ENCODE assay signal across 8 cellular contexts in genomic region chr3:111594205-111594604, GRCh38. TPM values are rescaled to one million over a fixed set of nuclear protein-coding genes. Genes with fewer than 3 reads are reported as not detected.
DNase-seq lines count a peak whose midpoint lies in the region; ATAC-seq, FAIRE-seq and TF ChIP-seq lines count a peak whose summit lies in the region.

No MANE protein-coding gene starts in this region.

- no peak for TF ChIP-seq POLR2A in GM12891 (IDR thresholded peaks at IDR 0.05; ENCODE audit: low read depth, low read length)

- dilution Hi-C loops in keratinocyte (cut with MboI; ENCODE audit: extremely low pct_ligation_motif_present, low sequenced_read_pairs) = loop anchor here (25.0 kb wide), 1 partner anchor 93 kb away; no protein-coding TSS in a partner anchor

- H3K4me1 ChIP-seq in OCI-LY3 (ENCODE audit: low read length) (peaks cover 20% of the 10 kb centered on the region), keratinocyte (ENCODE audit: control insufficient read depth, extremely low read depth, insufficient read depth, low read length) (peaks cover 26% of the 10 kb centered on the region)

- no peak overlapping the region for H3K9ac ChIP-seq in OCI-LY3 (ENCODE audit: low read length)
- H3K9ac ChIP-seq in keratinocyte (ENCODE audit: control insufficient read depth, extremely low read depth, insufficient read depth, low read length) = peak overlapping the region; percentile 92

- TF ChIP-seq CTCF in OCI-LY3 (IDR thresholded peaks at IDR 0.05; ENCODE audit: low read depth, low read length) (no peak), keratinocyte (optimal IDR thresholded peaks at IDR 0.05 in 1 of 3, IDR thresholded peaks at IDR 0.05 in 1 of 3, conservative IDR thresholded peaks at IDR 0.05 in 1 of 3; ENCODE audit: extremely low read depth in 1 of 3, insufficient read depth in 2 of 3, low read length in 3 of 3) (no peak)

- H2AFZ ChIP-seq in OCI-LY3 (ENCODE audit: low read depth, low read length) = no peak overlapping the region
- H2AFZ ChIP-seq in keratinocyte (ENCODE audit: control insufficient read depth, low read length) = no peak overlapping the region

- H3K4me3 ChIP-seq in OCI-LY3 (ENCODE audit: low read length) (no peak overlapping the region), keratinocyte (ENCODE audit: control insufficient read depth in 2 of 3, extremely low read depth in 1 of 3, insufficient read depth in 2 of 3, low read depth in 1 of 3, low read length in 3 of 3) (peak overlapping the region; percentile 59 to 96 (median 89))

- FAIRE-seq in GM12891 (lab: Jason Lieb, UNC) (peak; percentile 38), keratinocyte (lab: Jason Lieb, UNC) (peak; percentile 86)

- H3K9me1 ChIP-seq in keratinocyte (ENCODE audit: control insufficient read depth, extremely low read depth, insufficient read depth, low read length) = no peaks in the 10 kb centered on the region

- H3K9me3 ChIP-seq in OCI-LY3 (ENCODE audit: insufficient read depth, low read length) (no peaks in the 10 kb centered on the region), keratinocyte (ENCODE audit: control insufficient read depth, low read depth, low read length) (no peaks in the 10 kb centered on the region)

- no peaks in the 10 kb centered on the region for H3K79me2 ChIP-seq in OCI-LY3 (ENCODE audit: low read length)
- peaks cover 42% of the 10 kb centered on the region for H3K79me2 ChIP-seq in keratinocyte (ENCODE audit: control insufficient read depth, insufficient read depth, low read length)

- H3K27me3 ChIP-seq in OCI-LY3 (ENCODE audit: low read depth, low read length) (no peaks in the 10 kb centered on the region), keratinocyte (ENCODE audit: control insufficient read depth, extremely low read depth, insufficient read depth, low read length) (no peaks in the 10 kb centered on the region)

- H3K36me3 ChIP-seq in OCI-LY3 (replicated peaks; ENCODE audit: low read depth, low read length) = no peaks in the 10 kb centered on the region
- H3K36me3 ChIP-seq in keratinocyte (ENCODE audit: control insufficient read depth in 2 of 2, extremely low read depth in 1 of 2, insufficient read depth in 2 of 2, low read length in 2 of 2) = peaks cover 3 to 19% of the 10 kb centered on the region in 2 experiments

- peak; percentile 58 for ATAC-seq in GM21786 (IDR thresholded peaks at IDR 0.05; ENCODE audit: unreplicated experiment)

- H3K27ac ChIP-seq in OCI-LY3 (ENCODE audit: low read length) (no peak overlapping the region; the same call in 1 of the 2 replicates), keratinocyte (ENCODE audit: control insufficient read depth, insufficient read depth, low read length) (peak overlapping the region; percentile 94)

- DNase-seq in GM12891 (ENCODE audit: insufficient read length, low spot score) (no peak), keratinocyte (ENCODE audit: low read depth, low spot score) (no peak), NCI-H2081 (lab: John Stamatoyannopoulos, UW) (no peak), globus pallidus (ENCODE audit: low spot score) (no peak), NCI-H345 (lab: John Stamatoyannopoulos, UW) (no peak)
- DNase-seq in activated CD4-positive, alpha-beta T cell treated with anti-CD3 and anti-CD28 coated beads for 4 hours = no peak

- H4K20me1 ChIP-seq in OCI-LY3 (ENCODE audit: insufficient read depth, low read length) (no peaks in the 10 kb centered on the region), keratinocyte (ENCODE audit: control insufficient read depth, extremely low read depth, insufficient read depth, low read length) (no peaks in the 10 kb centered on the region)

- H3K4me2 ChIP-seq in OCI-LY3 (ENCODE audit: low read length) (peak overlapping the region; percentile 79; the same call in 1 of the 2 replicates), keratinocyte (ENCODE audit: control insufficient read depth, extremely low read depth, insufficient read depth, low read depth, low read length) (peak overlapping the region; percentile 83)

TF ChIP-seq in GM12891, 5 proteins besides CTCF, POLR2A, EP300 and RAD21:
- no peak for TF ChIP-seq POLR2AphosphoS5 (IDR thresholded peaks at IDR 0.05; ENCODE audit: low read depth, low read length)
- TF ChIP-seq TAF1 (IDR thresholded peaks at IDR 0.05; ENCODE audit: low read depth, low read length) = no peak
- no peak for TF ChIP-seq PAX5 (IDR thresholded peaks at IDR 0.05; ENCODE audit: insufficient read depth, low read length, severe bottlenecking)
- no peak for TF ChIP-seq SPI1 (IDR thresholded peaks at IDR 0.05; ENCODE audit: low read depth, low read length)
- no peak for TF ChIP-seq POU2F2 (IDR thresholded peaks at IDR 0.05; ENCODE audit: low read depth, low read length)

RNA-seq across cellular contexts. Expression of gene ZBED2, which starts 0.9 kb away (rescaled TPM):
- polyA plus RNA-seq in GM12891 (2012; ENCODE audit: low read depth, missing spikeins) = 0.77 TPM
- polyA plus RNA-seq in keratinocyte = 81.8 to 124 TPM (median 120 TPM) in 3 replicates
- 15.2 TPM for polyA plus RNA-seq in keratinocyte (2011; ENCODE audit: low read depth)
- polyA plus RNA-seq in keratinocyte (2011; cell fraction: cytosol; rRNA removed) = 92.8 and 126 TPM in 2 replicates
- 110 and 127 TPM in 2 replicates for polyA plus RNA-seq in keratinocyte (2011; cell fraction: nucleus; rRNA removed)
- 34.1 and 119 TPM in 2 replicates for polyA plus RNA-seq in keratinocyte (2012; ENCODE audit: low replicate concordance)
- 42.4 to 73.9 TPM (median 48.8 TPM) in 3 replicates for polyA minus RNA-seq in keratinocyte
- 60.4 TPM for polyA minus RNA-seq in keratinocyte (2011; cell fraction: cytosol; rRNA and poly(A)+ RNA removed)
- polyA minus RNA-seq in keratinocyte (2011; cell fraction: nucleus; rRNA and poly(A)+ RNA removed) = 33.4 and 52.2 TPM in 2 replicates

RNA-seq across cellular contexts. Expression of gene CD96, which starts 52.2 kb away (rescaled TPM):
- 0.13 TPM for polyA plus RNA-seq in GM12891 (2012; ENCODE audit: low read depth, missing spikeins)
- 0.08 to 0.14 TPM (median 0.13 TPM) in 3 replicates for polyA plus RNA-seq in keratinocyte
- not detected for polyA plus RNA-seq in keratinocyte (2011; ENCODE audit: low read depth)
- 0.06 and 0.21 TPM in 2 replicates for polyA plus RNA-seq in keratinocyte (2011; cell fraction: cytosol; rRNA removed)
- 0.03 and 0.14 TPM in 2 replicates for polyA plus RNA-seq in keratinocyte (2011; cell fraction: nucleus; rRNA removed)
- polyA plus RNA-seq in keratinocyte (2012; ENCODE audit: low replicate concordance) = 0.07 and 0.18 TPM in 2 replicates
- 0.10 TPM in 1 of 3 replicates, not detected in the others for polyA minus RNA-seq in keratinocyte
- not detected for polyA minus RNA-seq in keratinocyte (2011; cell fraction: cytosol; rRNA and poly(A)+ RNA removed)
- not detected in 2 replicates for polyA minus RNA-seq in keratinocyte (2011; cell fraction: nucleus; rRNA and poly(A)+ RNA removed)
